In genomic region chr12:67716817-67717216, GRCh38 we compare ENCODE assay signal across 12 cellular contexts.
DNase-seq lines count a peak whose midpoint lies in the region; ATAC-seq and TF ChIP-seq lines count a peak whose summit lies in the region.
"Had no signal": no experiment of that assay in that cellular context is flagged by ENCODE, and none has a peak within 500 bp of the region (broad histone marks: within the 10 kb centered on the region; RNA-seq: fewer than 3 reads in every experiment).

No MANE protein-coding gene starts in this region.

- H3K27ac ChIP-seq in VCaP: peak overlapping the region; percentile 8

- H3K4me3 ChIP-seq in fibroblast of the aortic adventitia (ENCODE audit: low read depth, low read length): no peak overlapping the region

- DNase-seq in AG20443 (ENCODE audit: low spot score): peak; percentile 35
- peak; percentile 91 for DNase-seq in fibroblast of the aortic adventitia (ENCODE audit: low read depth)
- DNase-seq in nephron progenitor cell: no peak
- no peak for DNase-seq in cerebellar cortex (ENCODE audit: low spot score)
- DNase-seq in stimulated activated naive CD8-positive, alpha-beta T cell treated with anti-CD3 and anti-CD28 coated beads, Interleukin-15, Interleukin-2, amounts not matched to agents 100 U/mL and 50 U/mL, for 24 hours: no peak
- DNase-seq: activated CD4-positive, alpha-beta memory T cell treated with anti-CD3 and anti-CD28 coated beads, Interleukin-2, amount 10 ng/mL, durations not matched to agents 7 days and 5 days; activated naive CD4-positive, alpha-beta T cell treated with anti-CD3 and anti-CD28 coated beads for 36 hours; AML-193; nucleus accumbens had no signal

- H3K36me3 Mint-ChIP-seq in nephron progenitor cell (ENCODE audit: low read depth): peaks cover 15% of the 10 kb centered on the region

- no peak for ATAC-seq in HG03439 (IDR thresholded peaks at IDR 0.05; ENCODE audit: unreplicated experiment)
- ATAC-seq in HG03108 (IDR thresholded peaks at IDR 0.05; ENCODE audit: unreplicated experiment): no peak
- ATAC-seq in stimulated activated naive CD8-positive, alpha-beta T cell treated with anti-CD3 and anti-CD28 coated beads, Interleukin-15, Interleukin-2, amounts not matched to agents 100 U/mL and 50 U/mL, for 24 hours: no peak

- peaks cover 63% of the 10 kb centered on the region for H3K4me1 Mint-ChIP-seq in nephron progenitor cell
- H3K4me1 Mint-ChIP-seq: activated CD4-positive, alpha-beta memory T cell treated with anti-CD3 and anti-CD28 coated beads, Interleukin-2, amount 10 ng/mL, durations not matched to agents 7 days and 5 days had no signal

- H3K9me3 Mint-ChIP-seq in nephron progenitor cell: peaks cover 17% of the 10 kb centered on the region
- H3K9me3 Mint-ChIP-seq: activated CD4-positive, alpha-beta memory T cell treated with anti-CD3 and anti-CD28 coated beads, Interleukin-2, amount 10 ng/mL, durations not matched to agents 7 days and 5 days; activated naive CD4-positive, alpha-beta T cell treated with anti-CD3 and anti-CD28 coated beads for 36 hours had no signal

- no peak overlapping the region for H3K4me3 Mint-ChIP-seq in nephron progenitor cell
- H3K4me3 Mint-ChIP-seq: activated CD4-positive, alpha-beta memory T cell treated with anti-CD3 and anti-CD28 coated beads, Interleukin-2, amount 10 ng/mL, durations not matched to agents 7 days and 5 days; activated naive CD4-positive, alpha-beta T cell treated with anti-CD3 and anti-CD28 coated beads for 36 hours had no signal

- TF ChIP-seq CTCF in VCaP (conservative IDR thresholded peaks at IDR 0.05): no peak
- no peak for TF ChIP-seq CTCF in fibroblast of the aortic adventitia (IDR thresholded peaks at IDR 0.05; ENCODE audit: insufficient read depth, low read length)
- no peak for TF ChIP-seq CTCF in nephron progenitor cell (IDR thresholded peaks at IDR 0.05)

- H3K27me3 Mint-ChIP-seq in nephron progenitor cell (ENCODE audit: low read depth, poor library complexity): peaks cover 3% of the 10 kb centered on the region
- H3K27me3 Mint-ChIP-seq: activated CD4-positive, alpha-beta memory T cell treated with anti-CD3 and anti-CD28 coated beads, Interleukin-2, amount 10 ng/mL, durations not matched to agents 7 days and 5 days had no signal

- peak overlapping the region; percentile 97 for H3K27ac Mint-ChIP-seq in nephron progenitor cell
- H3K27ac Mint-ChIP-seq: activated CD4-positive, alpha-beta memory T cell treated with anti-CD3 and anti-CD28 coated beads, Interleukin-2, amount 10 ng/mL, durations not matched to agents 7 days and 5 days; activated naive CD4-positive, alpha-beta T cell treated with anti-CD3 and anti-CD28 coated beads for 36 hours had no signal

Comparison
In these comparisons a context has a peak if more than half of its experiments do, and no peak if none do; other contexts are left out.
1. DNase-seq: peak in AG20443 (single experiment) and fibroblast of the aortic adventitia (single experiment); none in nephron progenitor cell (single experiment), cerebellar cortex (single experiment) and stimulated activated naive CD8-positive, alpha-beta T cell treated with anti-CD3 and anti-CD28 coated beads, Interleukin-15, Interleukin-2, amounts not matched to agents 100 U/mL and 50 U/mL, for 24 hours (single experiment).